In the genomic region with DNA sequence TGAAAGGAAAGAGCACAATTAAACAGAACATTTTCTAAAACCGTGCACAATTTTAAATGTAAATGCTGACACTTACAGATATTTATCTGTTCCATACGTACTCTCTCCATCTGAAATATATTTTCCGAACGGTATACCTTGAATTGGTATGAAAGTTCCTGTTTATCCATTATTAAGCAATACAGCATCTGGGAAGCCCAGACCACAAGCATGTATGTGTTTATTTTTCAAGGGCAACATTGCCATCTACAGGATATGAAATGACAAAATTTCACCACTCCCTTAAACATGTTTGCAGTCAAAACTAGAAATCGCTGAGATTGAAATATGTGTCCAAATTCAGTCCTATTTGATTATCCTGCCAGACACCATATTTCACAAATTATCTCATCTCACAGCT, we compare ENCODE assay signal across 8 cellular contexts.
DNase-seq lines count a peak whose midpoint lies in the region; ATAC-seq and TF ChIP-seq lines count a peak whose summit lies in the region.

No MANE protein-coding gene starts in this region.

- TF ChIP-seq POLR2A in stomach (IDR thresholded peaks at IDR 0.05), result no peak

- H3K27ac ChIP-seq in stomach, result no peak overlapping the region

- H3K4me3 ChIP-seq in HFF-Myc (replicated peaks; ENCODE audit: low read depth, low read length), result no peak overlapping the region
- H3K4me3 ChIP-seq in stomach, result no peak overlapping the region

- 11 to 21% (median 17%) methylated on average over 5 of the region's 5 CpGs for WGBS in stomach, 5 donors

- no peaks in the 10 kb centered on the region for H3K27me3 ChIP-seq in stomach

- peaks cover 0 to 4% (median 1%) of the 10 kb centered on the region in 4 donors for H3K9me3 ChIP-seq in stomach

- no peak for ATAC-seq in HG02970 (IDR thresholded peaks at IDR 0.05; ENCODE audit: low FRiP score, unreplicated experiment)
- ATAC-seq in activated CD4-positive, CD25-positive, alpha-beta regulatory T cell treated with anti-CD3 and anti-CD28 coated beads, Interleukin-2, amount 50 U/mL, for 24 hours, result no peak

- peak; percentile 25 for DNase-seq in AG08396 (ENCODE audit: low spot score)
- DNase-seq in HFF-Myc (ENCODE audit: extremely low read depth, low read depth), result peak; percentile 26
- DNase-seq in NCI-H510A (lab: John Stamatoyannopoulos, UW), result peak; percentile 26
- DNase-seq in T47D (ENCODE audit: low read depth in 1 of 2, low spot score in 1 of 2), result peak; percentile 43 to 89
- DNase-seq in lung microvascular endothelial cell (ENCODE audit: low read depth in 2 of 2), result peak; percentile 74 to 80
- no peak for DNase-seq in stomach

- in situ Hi-C loops in T47D (cut with HindIII; ENCODE audit: low pct_unique_long_range_greater_than_20kb, low sequenced_read_pairs), result no loop called here

- peaks cover 0 to 5% (median 0%) of the 10 kb centered on the region in 4 donors for H3K4me1 ChIP-seq in stomach

- peak; percentile 29 for TF ChIP-seq CTCF in HFF-Myc (IDR thresholded peaks at IDR 0.05; ENCODE audit: low read depth, low read length, missing control alignments)
- TF ChIP-seq CTCF in stomach (IDR thresholded peaks at IDR 0.05), result peak in 2 of 7 experiments; percentile 8 to 17

- TF ChIP-seq EP300 in stomach (IDR thresholded peaks at IDR 0.05), result no peak

- no peaks in the 10 kb centered on the region for H3K36me3 ChIP-seq in stomach

- intact Hi-C loops in stomach (cut with DNase I; ENCODE audit: low total_unique reads), result no loop called here
